Comparison of ENCODE assay signal across 1 cellular context in genomic region chr12:130547480-130548155, GRCh38.
TF ChIP-seq lines count a peak whose summit lies in the region.

No MANE protein-coding gene starts in this region.

TF ChIP-seq in H1, 55 proteins besides CTCF, POLR2A, EP300 and RAD21 (continued from another document):
- TF ChIP-seq CHD7 (IDR thresholded peaks at IDR 0.05; ENCODE audit: insufficient replicate concordance, low read length) (no peak), SUZ12 (IDR thresholded peaks at IDR 0.05; ENCODE audit: low read length) (no peak), CHD2 (IDR thresholded peaks at IDR 0.05; ENCODE audit: low read length) (no peak), GTF2F1 (IDR thresholded peaks at IDR 0.05; ENCODE audit: borderline replicate concordance, low read depth, low read length) (no peak), SP2 (IDR thresholded peaks at IDR 0.05; ENCODE audit: low read length) (no peak), SP1 (IDR thresholded peaks at IDR 0.05; ENCODE audit: low read depth, low read length) (no peak)
- TF ChIP-seq, protein P1, sequence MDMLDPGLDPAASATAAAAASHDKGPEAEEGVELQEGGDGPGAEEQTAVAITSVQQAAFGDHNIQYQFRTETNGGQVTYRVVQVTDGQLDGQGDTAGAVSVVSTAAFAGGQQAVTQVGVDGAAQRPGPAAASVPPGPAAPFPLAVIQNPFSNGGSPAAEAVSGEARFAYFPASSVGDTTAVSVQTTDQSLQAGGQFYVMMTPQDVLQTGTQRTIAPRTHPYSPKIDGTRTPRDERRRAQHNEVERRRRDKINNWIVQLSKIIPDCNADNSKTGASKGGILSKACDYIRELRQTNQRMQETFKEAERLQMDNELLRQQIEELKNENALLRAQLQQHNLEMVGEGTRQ (IDR thresholded peaks at IDR 0.05; ENCODE audit: low read length), result no peak
